ENCODE assay signal across 21 cellular contexts in the genomic region with DNA sequence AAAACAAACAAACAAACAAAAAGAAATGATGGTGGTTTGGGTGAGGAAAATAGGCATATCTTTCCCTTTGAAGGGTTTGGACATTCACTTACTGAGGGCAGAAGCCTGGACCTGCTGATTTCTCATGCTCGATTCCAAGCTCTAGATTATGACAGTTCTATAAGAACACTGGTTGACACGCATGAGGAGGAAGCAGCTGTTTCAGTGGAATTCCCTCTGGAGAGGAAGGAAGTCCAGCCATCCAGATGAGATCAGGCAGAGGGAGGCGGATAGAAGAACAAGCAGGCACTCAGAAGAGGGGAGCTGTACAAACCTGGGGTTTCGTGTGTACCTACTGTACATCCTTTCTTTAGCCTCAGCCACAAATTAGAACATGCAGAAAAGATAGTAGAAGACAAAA.
DNase-seq lines count a peak whose midpoint lies in the region; ATAC-seq and TF ChIP-seq lines count a peak whose summit lies in the region.
"Had no signal": no experiment of that assay in that cellular context is flagged by ENCODE, and none has a peak within 500 bp of the region (broad histone marks: within the 10 kb centered on the region; RNA-seq: fewer than 3 reads in every experiment).

No MANE protein-coding gene starts in this region.

- H3K27ac ChIP-seq in psoas muscle: no peak overlapping the region
- H3K27ac ChIP-seq: thoracic aorta had no signal

- H3K27me3 ChIP-seq in psoas muscle (ENCODE audit: insufficient read depth in 3 of 3, low read length in 2 of 3): no peaks in the 10 kb centered on the region
- H3K27me3 ChIP-seq: Peyer's patch had no signal

- H3K4me1 ChIP-seq in psoas muscle: no peaks in the 10 kb centered on the region
- H3K4me1 ChIP-seq: Peyer's patch had no signal

- no peaks in the 10 kb centered on the region for H3K9me3 Mint-ChIP-seq in activated naive CD8-positive, alpha-beta T cell treated with anti-CD3 and anti-CD28 coated beads for 36 hours
- H3K9me3 Mint-ChIP-seq: activated T-helper 2 cell treated with anti-CD3 and anti-CD28 coated beads, Interferon-gamma antibody, Interleukin-2, Interleukin-4, amounts not matched to agents 10 μg/mL and 5 μg/mL and 100 μg/mL, durations not matched to agents 14 hours and 24 hours and 36 hours had no signal

- no peaks in the 10 kb centered on the region for H3K27me3 Mint-ChIP-seq in activated naive CD8-positive, alpha-beta T cell treated with anti-CD3 and anti-CD28 coated beads for 36 hours
- H3K27me3 Mint-ChIP-seq: T-cell had no signal

- H3K9me3 ChIP-seq in psoas muscle: no peaks in the 10 kb centered on the region
- H3K9me3 ChIP-seq: Peyer's patch, thoracic aorta had no signal

- H3K36me3 ChIP-seq in psoas muscle (ENCODE audit: insufficient read depth in 1 of 2, low read depth in 1 of 2): no peaks in the 10 kb centered on the region
- H3K36me3 ChIP-seq: Peyer's patch, thoracic aorta had no signal

- H3K4me1 Mint-ChIP-seq in activated naive CD8-positive, alpha-beta T cell treated with anti-CD3 and anti-CD28 coated beads for 36 hours: no peaks in the 10 kb centered on the region
- H3K4me1 Mint-ChIP-seq: natural killer cell, T-cell had no signal

- DNase-seq in EH (ENCODE audit: low read depth) (peak; percentile 66), foreskin fibroblast (peak; percentile 66 to 79), psoas muscle (no peak), DMS79 treated with DMSO at 0.1 percent for 48 hours (lab: John Stamatoyannopoulos, UW) (no peak)
- no peak for DNase-seq in activated naive CD4-positive, alpha-beta T cell treated with anti-CD3 and anti-CD28 coated beads, Interleukin-2, amount 50 U/mL, for 16 hours
- DNase-seq in activated naive CD8-positive, alpha-beta T cell treated with anti-CD3 and anti-CD28 coated beads for 36 hours: no peak
- DNase-seq: amniotic stem cell; DND-41; H7; natural killer cell; NCI-H1694 treated with DMSO at 0.1 percent for 48 hours; NCI-H526; stimulated activated CD4-positive, alpha-beta T cell treated with anti-CD3 and anti-CD28 coated beads, Interleukin-2, amount 100 ng/mL, for 24 hours had no signal

- no peak overlapping the region for H3K4me3 ChIP-seq in foreskin fibroblast (ENCODE audit: low read depth in 1 of 2, low read length in 2 of 2)
- no peak overlapping the region for H3K4me3 ChIP-seq in psoas muscle
- H3K4me3 ChIP-seq: Peyer's patch, thoracic aorta had no signal

- intact Hi-C loops in psoas muscle (cut with DNase I): no loop called here

- TF ChIP-seq CTCF in foreskin fibroblast (IDR thresholded peaks at IDR 0.05; ENCODE audit: low read depth, low read length) (no peak), psoas muscle (IDR thresholded peaks at IDR 0.05) (no peak)

- 10 to 19% (median 12%) methylated on average over 4 of the region's 4 CpGs for WGBS in psoas muscle, 3 donors

- H3K4me3 Mint-ChIP-seq in activated naive CD8-positive, alpha-beta T cell treated with anti-CD3 and anti-CD28 coated beads for 36 hours: no peak overlapping the region
- H3K4me3 Mint-ChIP-seq: natural killer cell, T-cell, WTC11 had no signal

- no peak overlapping the region for H3K27ac Mint-ChIP-seq in activated naive CD8-positive, alpha-beta T cell treated with anti-CD3 and anti-CD28 coated beads for 36 hours
- H3K27ac Mint-ChIP-seq: activated T-helper 2 cell treated with anti-CD3 and anti-CD28 coated beads, Interferon-gamma antibody, Interleukin-2, Interleukin-4, amounts not matched to agents 10 μg/mL and 5 μg/mL and 100 μg/mL, durations not matched to agents 14 hours and 24 hours and 36 hours; natural killer cell; T-cell; WTC11 had no signal

- ATAC-seq in psoas muscle: peak; percentile 39 to 64 (median 44)
- ATAC-seq in GM21360 (IDR thresholded peaks at IDR 0.05; ENCODE audit: unreplicated experiment): no peak
- ATAC-seq: T-cell, WTC11 had no signal

- H3K36me3 Mint-ChIP-seq in activated naive CD8-positive, alpha-beta T cell treated with anti-CD3 and anti-CD28 coated beads for 36 hours: no peaks in the 10 kb centered on the region
- H3K36me3 Mint-ChIP-seq: CD14-positive monocyte, natural killer cell, T-cell, WTC11 had no signal

TF ChIP-seq in PFSK-1, 5 proteins besides CTCF, POLR2A, EP300 and RAD21:
- TF ChIP-seq SIN3A (IDR thresholded peaks at IDR 0.05; ENCODE audit: borderline replicate concordance, insufficient read depth, low read length) (0 out of 2 replicates have a peak, but pooled peaks have one; percentile 78), POLR2AphosphoS5 (IDR thresholded peaks at IDR 0.05; ENCODE audit: low read depth, low read length) (no peak), TAF1 (IDR thresholded peaks at IDR 0.05; ENCODE audit: borderline replicate concordance, insufficient read depth, low read length) (no peak), FOXP2 (optimal IDR thresholded peaks at IDR 0.05; ENCODE audit: borderline replicate concordance, extremely low read depth, extremely low read length, insufficient read depth) (no peak)
- TF ChIP-seq, protein P1, sequence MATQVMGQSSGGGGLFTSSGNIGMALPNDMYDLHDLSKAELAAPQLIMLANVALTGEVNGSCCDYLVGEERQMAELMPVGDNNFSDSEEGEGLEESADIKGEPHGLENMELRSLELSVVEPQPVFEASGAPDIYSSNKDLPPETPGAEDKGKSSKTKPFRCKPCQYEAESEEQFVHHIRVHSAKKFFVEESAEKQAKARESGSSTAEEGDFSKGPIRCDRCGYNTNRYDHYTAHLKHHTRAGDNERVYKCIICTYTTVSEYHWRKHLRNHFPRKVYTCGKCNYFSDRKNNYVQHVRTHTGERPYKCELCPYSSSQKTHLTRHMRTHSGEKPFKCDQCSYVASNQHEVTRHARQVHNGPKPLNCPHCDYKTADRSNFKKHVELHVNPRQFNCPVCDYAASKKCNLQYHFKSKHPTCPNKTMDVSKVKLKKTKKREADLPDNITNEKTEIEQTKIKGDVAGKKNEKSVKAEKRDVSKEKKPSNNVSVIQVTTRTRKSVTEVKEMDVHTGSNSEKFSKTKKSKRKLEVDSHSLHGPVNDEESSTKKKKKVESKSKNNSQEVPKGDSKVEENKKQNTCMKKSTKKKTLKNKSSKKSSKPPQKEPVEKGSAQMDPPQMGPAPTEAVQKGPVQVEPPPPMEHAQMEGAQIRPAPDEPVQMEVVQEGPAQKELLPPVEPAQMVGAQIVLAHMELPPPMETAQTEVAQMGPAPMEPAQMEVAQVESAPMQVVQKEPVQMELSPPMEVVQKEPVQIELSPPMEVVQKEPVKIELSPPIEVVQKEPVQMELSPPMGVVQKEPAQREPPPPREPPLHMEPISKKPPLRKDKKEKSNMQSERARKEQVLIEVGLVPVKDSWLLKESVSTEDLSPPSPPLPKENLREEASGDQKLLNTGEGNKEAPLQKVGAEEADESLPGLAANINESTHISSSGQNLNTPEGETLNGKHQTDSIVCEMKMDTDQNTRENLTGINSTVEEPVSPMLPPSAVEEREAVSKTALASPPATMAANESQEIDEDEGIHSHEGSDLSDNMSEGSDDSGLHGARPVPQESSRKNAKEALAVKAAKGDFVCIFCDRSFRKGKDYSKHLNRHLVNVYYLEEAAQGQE (IDR thresholded peaks at IDR 0.05; ENCODE audit: insufficient read depth in 1 of 2, low read depth in 2 of 2, low read length in 2 of 2): 0 out of 4 replicates have a peak, but pooled peaks of 1 of the 2 experiments have one; percentile 18

Comparison
In these comparisons a context has a peak if more than half of its experiments do, and no peak if none do; other contexts are left out.
1. DNase-seq: peak in EH (single experiment) and foreskin fibroblast (2 of 2); none in psoas muscle (0 of 2), DMS79 treated with DMSO at 0.1 percent for 48 hours (single experiment), activated naive CD4-positive, alpha-beta T cell treated with anti-CD3 and anti-CD28 coated beads, Interleukin-2, amount 50 U/mL, for 16 hours (single experiment) and activated naive CD8-positive, alpha-beta T cell treated with anti-CD3 and anti-CD28 coated beads for 36 hours (single experiment).